8 cellular contexts compared by ENCODE assay signal in genomic region chr13:110137677-110138008, GRCh38.
DNase-seq lines count a peak whose midpoint lies in the region; ATAC-seq and TF ChIP-seq lines count a peak whose summit lies in the region.

No MANE protein-coding gene starts in this region.

- DNase-seq in NCI-H2196 (lab: John Stamatoyannopoulos, UW; ENCODE audit: unreplicated experiment) (peak; percentile 18), ascending aorta (ENCODE audit: low spot score in 2 of 2) (no peak)
- DNase-seq in effector CD4-positive, alpha-beta T cell = no peak

- H3K27ac ChIP-seq in BLaER1 = peak overlapping the region; percentile 90
- peak overlapping the region; percentile 5 to 53 for H3K27ac ChIP-seq in ascending aorta
- no peak overlapping the region for H3K27ac ChIP-seq in iPS-18a (ENCODE audit: low read length)
- H3K27ac ChIP-seq in skin epidermis = peak overlapping the region in 7 of 21 experiments; percentile 7 to 83 (median 56)

- H4K20me1 ChIP-seq in BLaER1 = no peaks in the 10 kb centered on the region

- H3K36me3 ChIP-seq in BLaER1 (no peaks in the 10 kb centered on the region), ascending aorta (no peaks in the 10 kb centered on the region), iPS-18a (ENCODE audit: control insufficient read depth, low read depth, low read length) (no peaks in the 10 kb centered on the region)

- TF ChIP-seq CTCF in ascending aorta (IDR thresholded peaks at IDR 0.05) = peak in 2 of 3 experiments; percentile 13 to 42

- no peaks in the 10 kb centered on the region; the same call in 1 of the 2 replicates for H3K9me3 ChIP-seq in BLaER1
- no peaks in the 10 kb centered on the region for H3K9me3 ChIP-seq in ascending aorta
- no peaks in the 10 kb centered on the region for H3K9me3 ChIP-seq in iPS-18a (ENCODE audit: control insufficient read depth, low read depth, low read length)

- ATAC-seq in GM18519 (IDR thresholded peaks at IDR 0.05; ENCODE audit: low FRiP score, unreplicated experiment) (peak; percentile 75), HG02973 (IDR thresholded peaks at IDR 0.05; ENCODE audit: unreplicated experiment) (peak; percentile 64)

- peaks cover 60% of the 10 kb centered on the region for H3K4me1 ChIP-seq in BLaER1
- peaks cover 0 to 2% of the 10 kb centered on the region in 2 donors for H3K4me1 ChIP-seq in ascending aorta
- H3K4me1 ChIP-seq in iPS-18a (ENCODE audit: control insufficient read depth, low read depth, low read length) = peaks cover 39% of the 10 kb centered on the region

- intact Hi-C loops in ascending aorta (cut with DNase I) = loop anchor here (5.0 kb wide), 1 partner anchor 80 kb away; no protein-coding TSS in a partner anchor

- H3K4me3 ChIP-seq in BLaER1 (peak overlapping the region; percentile 68), ascending aorta (peak overlapping the region; percentile 49 to 70), iPS-18a (ENCODE audit: low read length) (peak overlapping the region; percentile 76), skin epidermis (peak overlapping the region; percentile 37 to 58 (median 43))

- H3K9ac ChIP-seq in BLaER1 (peak overlapping the region; percentile 76), iPS-18a (ENCODE audit: low read length) (peak overlapping the region; percentile 33)

- peak overlapping the region; percentile 81 for H3K4me2 ChIP-seq in BLaER1

- H3K27me3 ChIP-seq in BLaER1 (no peaks in the 10 kb centered on the region), ascending aorta (no peaks in the 10 kb centered on the region), iPS-18a (ENCODE audit: control insufficient read depth, insufficient read depth, low read length) (peaks cover 25% of the 10 kb centered on the region)
